ENCODE assay signal across 8 cellular contexts in the genomic region with DNA sequence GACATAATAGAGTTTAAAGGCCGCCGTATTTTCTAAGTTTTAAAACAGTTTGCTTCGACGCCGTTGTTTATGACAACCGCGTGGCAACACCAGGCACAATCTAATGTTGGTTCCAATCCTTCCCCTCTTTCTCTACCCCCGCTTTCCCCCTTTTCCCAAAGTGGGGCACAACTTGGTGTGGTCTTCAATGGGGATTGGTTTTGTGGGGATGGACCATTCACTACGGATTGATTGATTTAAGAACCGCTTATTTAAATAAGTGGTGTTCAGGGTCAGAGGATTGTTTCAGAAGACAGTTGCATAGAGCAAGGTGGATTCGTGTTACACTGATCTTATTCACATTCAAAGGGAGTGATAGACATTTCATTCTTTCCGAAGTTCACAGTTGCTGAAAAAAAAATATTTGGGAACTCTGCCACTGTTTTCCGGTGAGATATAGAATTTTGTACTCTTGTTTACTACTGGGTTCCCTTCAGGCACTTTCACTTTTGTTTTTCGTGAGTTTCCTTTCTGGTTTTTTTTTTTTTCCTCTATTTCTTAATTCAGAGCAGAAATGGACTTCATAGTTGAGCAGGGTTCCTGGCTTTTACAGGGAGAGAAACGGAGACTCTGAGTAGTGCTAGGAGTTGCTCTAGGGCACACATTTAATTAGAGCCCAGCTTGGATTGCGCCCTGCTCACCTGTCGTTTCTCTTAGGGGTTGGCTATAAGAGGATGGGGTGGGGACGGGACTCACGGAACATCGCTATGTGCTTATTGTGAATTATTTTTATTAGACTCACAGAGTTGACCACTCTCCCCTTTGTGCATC.
DNase-seq lines count a peak whose midpoint lies in the region; ATAC-seq and TF ChIP-seq lines count a peak whose summit lies in the region.

No MANE protein-coding gene starts in this region.

- H3K9me3 Mint-ChIP-seq in activated T-helper 2 cell treated with anti-CD3 and anti-CD28 coated beads, Interferon-gamma antibody, Interleukin-2, Interleukin-4, amounts not matched to agents 10 μg/mL and 5 μg/mL and 100 μg/mL, durations not matched to agents 14 hours and 24 hours and 36 hours: no peaks in the 10 kb centered on the region

- peaks cover 31% of the 10 kb centered on the region for H3K4me1 Mint-ChIP-seq in activated T-helper 2 cell treated with anti-CD3 and anti-CD28 coated beads, Interferon-gamma antibody, Interleukin-2, Interleukin-4, amounts not matched to agents 10 μg/mL and 5 μg/mL and 100 μg/mL, durations not matched to agents 14 hours and 24 hours and 36 hours (ENCODE audit: low read depth)

- WGBS in psoas muscle, 3 donors: 0 to 1% (median 1%) methylated on average over 20 of the region's 20 CpGs

- peak overlapping the region; percentile 97 for H3K27ac Mint-ChIP-seq in activated T-helper 2 cell treated with anti-CD3 and anti-CD28 coated beads, Interferon-gamma antibody, Interleukin-2, Interleukin-4, amounts not matched to agents 10 μg/mL and 5 μg/mL and 100 μg/mL, durations not matched to agents 14 hours and 24 hours and 36 hours

- DNase-seq in AG08396 (ENCODE audit: low spot score) (peak; percentile 18), GM12864 (ENCODE audit: low read depth) (no peak), M059J (ENCODE audit: low read depth) (peak; percentile 27), germinal center (ENCODE audit: low spot score) (peak; percentile 24), psoas muscle (no peak), activated gamma-delta T cell treated with Interleukin-2 at 50 U/mL for 16 hours (no peak)
- DNase-seq in activated T-helper 2 cell treated with anti-CD3 and anti-CD28 coated beads, Interferon-gamma antibody, Interleukin-2, Interleukin-4, amounts not matched to agents 10 μg/mL and 5 μg/mL and 100 μg/mL, durations not matched to agents 14 hours and 24 hours and 36 hours (ENCODE audit: low spot score): no peak

- no peak for TF ChIP-seq CTCF in GM12864 (IDR thresholded peaks at IDR 0.05; ENCODE audit: low read depth, low read length, missing control alignments)
- no peak for TF ChIP-seq CTCF in psoas muscle (IDR thresholded peaks at IDR 0.05)

- peak overlapping the region; percentile 100 for H3K27ac ChIP-seq in psoas muscle

- peaks cover 19% of the 10 kb centered on the region for H3K4me1 ChIP-seq in psoas muscle

- ATAC-seq in psoas muscle (peak in 1 of 4 donors; percentile 25), GM21360 (IDR thresholded peaks at IDR 0.05; ENCODE audit: unreplicated experiment) (no peak)

- intact Hi-C loops in activated T-helper 2 cell treated with anti-CD3 and anti-CD28 coated beads, Interferon-gamma antibody, Interleukin-2, Interleukin-4, amounts not matched to agents 10 μg/mL and 5 μg/mL and 100 μg/mL, durations not matched to agents 14 hours and 24 hours and 36 hours (cut with micrococcal nuclease): loop anchor here (2.0 to 10.0 kb wide), 6 partner anchors 66 to 1474 kb away; a partner anchor contains a TSS
- intact Hi-C loops in psoas muscle (cut with DNase I): loop anchor here in 1 of 2 donors (5.0 to 10.0 kb wide), 4 partner anchors 101 to 356 kb away; a partner anchor contains a TSS

- peaks cover 2% of the 10 kb centered on the region for H3K27me3 Mint-ChIP-seq in activated T-helper 2 cell treated with anti-CD3 and anti-CD28 coated beads, Interferon-gamma antibody, Interleukin-2, Interleukin-4, amounts not matched to agents 10 μg/mL and 5 μg/mL and 100 μg/mL, durations not matched to agents 14 hours and 24 hours and 36 hours (ENCODE audit: low read depth)

- no peaks in the 10 kb centered on the region for H3K9me3 ChIP-seq in psoas muscle

- no peaks in the 10 kb centered on the region for H3K36me3 Mint-ChIP-seq in activated T-helper 2 cell treated with anti-CD3 and anti-CD28 coated beads, Interferon-gamma antibody, Interleukin-2, Interleukin-4, amounts not matched to agents 10 μg/mL and 5 μg/mL and 100 μg/mL, durations not matched to agents 14 hours and 24 hours and 36 hours (ENCODE audit: low read depth)

- H3K27me3 ChIP-seq in psoas muscle (ENCODE audit: insufficient read depth in 3 of 3, low read length in 2 of 3): no peaks in the 10 kb centered on the region

- H3K4me3 ChIP-seq in GM12864 (ENCODE audit: low read depth, low read length) (peak overlapping the region; percentile 87), psoas muscle (peak overlapping the region; percentile 94)

- peaks cover 0 to 6% of the 10 kb centered on the region in 2 donors for H3K36me3 ChIP-seq in psoas muscle (ENCODE audit: insufficient read depth in 1 of 2, low read depth in 1 of 2)

- peak overlapping the region; percentile 89 for H3K4me3 Mint-ChIP-seq in activated T-helper 2 cell treated with anti-CD3 and anti-CD28 coated beads, Interferon-gamma antibody, Interleukin-2, Interleukin-4, amounts not matched to agents 10 μg/mL and 5 μg/mL and 100 μg/mL, durations not matched to agents 14 hours and 24 hours and 36 hours (ENCODE audit: low read depth)

Comparison
In these comparisons a context has a peak if more than half of its experiments do, and no peak if none do; other contexts are left out.
1. DNase-seq: peak in AG08396 (single experiment), M059J (single experiment) and germinal center (single experiment); none in GM12864 (single experiment), activated T-helper 2 cell treated with anti-CD3 and anti-CD28 coated beads, Interferon-gamma antibody, Interleukin-2, Interleukin-4, amounts not matched to agents 10 μg/mL and 5 μg/mL and 100 μg/mL, durations not matched to agents 14 hours and 24 hours and 36 hours (single experiment), psoas muscle (0 of 2) and activated gamma-delta T cell treated with Interleukin-2 at 50 U/mL for 16 hours (single experiment).